In genomic region chr1:113759341-113760101, GRCh38 we compare ENCODE assay signal across 1 cellular context.
A peak's percentile ranks its signal among the peaks of the same experiment; 100 is the strongest.
TF ChIP-seq lines count a peak whose summit lies in the region.

PHTF1 (minus strand) TSS chr1:113759486; CDS start chr1:113758703, 783 bp downstream.

TF ChIP-seq in IMR-90, 13 proteins besides CTCF, POLR2A, EP300 and RAD21:
- TF ChIP-seq USF2 (IDR thresholded peaks at IDR 0.05; ENCODE audit: low read depth, low read length) (no peak), NFE2L2 (IDR thresholded peaks at IDR 0.05; ENCODE audit: low read depth, low read length) (peak; percentile 47; the same call in 1 of the 2 replicates), SMC3 (IDR thresholded peaks at IDR 0.05; ENCODE audit: low read depth, low read length) (0 out of 2 replicates have a peak, but pooled peaks have one; percentile 3), MXI1 (IDR thresholded peaks at IDR 0.05; ENCODE audit: borderline replicate concordance, low read depth, low read length) (no peak; the same call in 1 of the 2 replicates), ELK1 (IDR thresholded peaks at IDR 0.05; ENCODE audit: borderline replicate concordance, low read depth, low read length) (no peak), RFX5 (IDR thresholded peaks at IDR 0.05; ENCODE audit: low read depth, low read length) (no peak), FOS (IDR thresholded peaks at IDR 0.05; ENCODE audit: low read depth, low read length) (peak; percentile 43; the same call in 1 of the 2 replicates), BHLHE40 (IDR thresholded peaks at IDR 0.05; ENCODE audit: low read depth, low read length) (peak; percentile 59)
